Comparison of ENCODE assay signal across 19 cellular contexts in the genomic region with DNA sequence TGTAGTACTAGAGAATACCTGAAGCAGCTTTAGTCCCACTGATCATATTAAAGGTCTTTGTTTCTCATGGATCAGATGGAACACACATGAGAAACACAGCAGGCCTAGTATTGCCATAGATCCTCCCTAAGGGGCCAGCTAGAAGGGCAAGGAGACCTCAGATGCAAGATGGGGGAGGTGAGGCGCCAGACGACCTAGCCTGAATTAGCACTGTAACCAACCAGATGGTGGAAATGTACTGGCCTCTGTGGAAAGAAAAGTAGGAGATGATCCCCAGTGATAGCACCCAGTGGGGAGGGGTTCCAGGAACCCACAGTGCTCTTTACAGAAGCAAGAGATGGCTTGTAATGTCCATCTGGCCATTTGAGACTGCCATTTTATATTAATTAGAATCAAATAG.
"Had no signal": no experiment of that assay in that cellular context is flagged by ENCODE, and none has a peak within 500 bp of the region (broad histone marks: within the 10 kb centered on the region; RNA-seq: fewer than 3 reads in every experiment).

No MANE protein-coding gene starts in this region.

- H3K4me3 ChIP-seq: MG63, SJSA1 had no signal

- H3K36me3 Mint-ChIP-seq: T-cell had no signal

- H3K36me3 ChIP-seq: MG63, SJSA1 had no signal

- H3K4me1 Mint-ChIP-seq: T-cell had no signal

- H3K4me1 ChIP-seq: SJSA1 had no signal

- H3K9ac ChIP-seq: SK-N-SH had no signal

- H3K27me3 ChIP-seq: MG63, SJSA1 had no signal

- ATAC-seq: HepG2, T-cell had no signal

- H3K4me3 Mint-ChIP-seq: T-cell had no signal

- H3K27me3 Mint-ChIP-seq: T-cell had no signal

- H3K27ac Mint-ChIP-seq: T-cell had no signal

- H3K4me2 ChIP-seq: SK-N-SH had no signal

- DNase-seq: IMR-90, Karpas-422, KG1, MG63, NCI-H1092, NCI-H1105 treated with DMSO at 0.1 percent for 48 hours, NCI-H1436, NCI-H187, NCI-H2029, NCI-H2081 treated with DMSO at 0.1 percent for 48 hours, NCI-H2227 treated with DMSO at 0.1 percent for 48 hours, Right ventricle myocardium superior, RPMI8226, SIG-M5, SK-N-SH, SW 1271, T-cell had no signal

- H3K27ac ChIP-seq: SJSA1 had no signal
